ENCODE assay signal across 14 cellular contexts in the genomic region with DNA sequence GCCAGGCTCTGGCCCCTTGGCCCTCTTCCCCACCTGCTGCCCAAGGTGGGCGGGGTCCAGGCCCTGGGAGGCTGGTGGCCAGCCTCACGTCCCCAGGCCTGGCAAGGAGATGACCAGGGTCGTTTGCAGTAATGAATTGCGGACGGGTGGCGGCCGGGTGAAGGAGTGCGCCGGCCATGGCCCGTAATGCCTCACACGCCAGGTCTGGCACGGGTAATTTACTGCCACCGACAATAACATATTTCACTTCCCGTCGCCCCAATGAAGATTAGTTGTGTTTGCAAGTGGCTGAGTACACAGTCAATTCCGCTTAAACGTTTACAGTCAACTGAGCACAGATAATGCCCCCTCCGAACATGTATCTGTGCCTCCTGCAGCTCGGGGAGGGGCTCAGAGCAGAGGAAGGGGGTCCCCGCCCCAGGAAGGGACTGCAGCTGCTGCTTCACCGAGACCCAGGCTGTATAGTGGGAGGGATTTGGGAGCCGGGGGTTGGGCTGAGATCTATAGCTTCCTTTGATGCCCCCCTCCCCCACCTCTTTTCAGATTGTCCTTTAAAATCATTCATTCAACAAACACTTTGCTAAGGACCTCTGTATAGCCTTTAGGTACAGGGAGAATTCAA. TPM values are rescaled to one million over a fixed set of nuclear protein-coding genes. Genes with fewer than 3 reads are reported as not detected.
DNase-seq lines count a peak whose midpoint lies in the region.
"Had no signal": no experiment of that assay in that cellular context is flagged by ENCODE, and none has a peak within 500 bp of the region (broad histone marks: within the 10 kb centered on the region; RNA-seq: fewer than 3 reads in every experiment).

No MANE protein-coding gene starts in this region.

- peak overlapping the region; percentile 14 for H3K27ac ChIP-seq in caudate nucleus (ENCODE audit: low read depth, low read length)
- peak overlapping the region; percentile 72 for H3K27ac ChIP-seq in temporal lobe (ENCODE audit: low read depth, low read length)
- H3K27ac ChIP-seq: brain microvascular endothelial cell, HL-60, neutrophil, upper lobe of right lung had no signal

- peak; percentile 38 to 53 for DNase-seq in NOMO-1 (lab: John Stamatoyannopoulos, UW; ENCODE audit: unreplicated experiment in 2 of 2)
- DNase-seq in NOMO-1 treated with dmso at 0.1 percent for 144 hours (lab: John Stamatoyannopoulos, UW; ENCODE audit: unreplicated experiment), result no peak
- DNase-seq in NCI-H345 (lab: John Stamatoyannopoulos, UW), result peak; percentile 97
- DNase-seq in caudate nucleus (lab: John Stamatoyannopoulos, UW), result no peak
- no peak for DNase-seq in GDM1 (lab: John Stamatoyannopoulos, UW)
- DNase-seq in mucosa of gallbladder (ENCODE audit: low spot score), result no peak
- no peak for DNase-seq in activated T-cell treated with anti-CD3 and anti-CD28 coated beads, Interleukin-2, amount 50 U/mL, for 1 hour
- DNase-seq: activated CD4-positive, alpha-beta T cell treated with anti-CD3 and anti-CD28 coated beads, Interleukin-2, amount 50 U/mL, for 48 hours; brain microvascular endothelial cell; PC-3; upper lobe of right lung had no signal

RNA-seq across cellular contexts. Expression of gene MVK, which starts 48.4 kb away (rescaled TPM):
- total RNA-seq in temporal lobe (9.3 TPM), mucosa of gallbladder (40.5 TPM)

RNA-seq across cellular contexts. Expression of gene MMAB, which starts 48.7 kb away (rescaled TPM):
- 11.1 TPM for total RNA-seq in temporal lobe
- 58.3 TPM for total RNA-seq in mucosa of gallbladder

Comparison
In these comparisons a context has a peak if more than half of its experiments do, and no peak if none do; other contexts are left out.
1. DNase-seq: peak in NOMO-1 (2 of 2) and NCI-H345 (single experiment); none in NOMO-1 treated with dmso at 0.1 percent for 144 hours (single experiment), caudate nucleus (0 of 61), GDM1 (single experiment), mucosa of gallbladder (single experiment) and activated T-cell treated with anti-CD3 and anti-CD28 coated beads, Interleukin-2, amount 50 U/mL, for 1 hour (single experiment).